Comparison of ENCODE assay signal across 21 cellular contexts in the genomic region with DNA sequence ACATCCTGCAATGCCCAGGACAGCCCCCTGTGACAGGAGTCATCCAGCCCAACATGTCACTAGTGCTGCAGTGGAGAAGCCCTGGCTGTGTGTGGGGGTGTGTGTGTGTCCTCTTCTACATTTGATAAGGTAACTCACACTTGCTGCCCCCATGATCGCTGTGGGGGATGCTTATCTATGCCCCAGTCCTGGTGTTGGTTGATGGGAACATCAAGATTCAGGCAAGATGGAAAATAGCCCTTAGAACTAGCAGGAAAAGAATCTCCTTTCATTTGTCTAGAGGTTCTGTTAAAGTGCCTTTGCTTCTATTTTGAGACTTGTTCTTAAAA. TPM values are rescaled to one million over a fixed set of nuclear protein-coding genes. Genes with fewer than 3 reads are reported as not detected.
A peak's percentile ranks its signal among the peaks of the same experiment; 100 is the strongest.
DNase-seq lines count a peak whose midpoint lies in the region; FAIRE-seq and TF ChIP-seq lines count a peak whose summit lies in the region.
"Had no signal": no experiment of that assay in that cellular context is flagged by ENCODE, and none has a peak within 500 bp of the region (broad histone marks: within the 10 kb centered on the region; RNA-seq: fewer than 3 reads in every experiment).

No MANE protein-coding gene starts in this region.

- peaks cover 37% of the 10 kb centered on the region for H3K36me3 Mint-ChIP-seq in MCF 10A (ENCODE audit: insufficient read depth, unreplicated experiment)
- H3K36me3 Mint-ChIP-seq in osteocyte (ENCODE audit: unreplicated experiment), result peaks cover 13% of the 10 kb centered on the region
- H3K36me3 Mint-ChIP-seq: CD8-positive, alpha-beta memory T cell had no signal

- BruUV-seq in MCF 10A (replicated peaks; lab: Mats Ljungman, UMichigan), result no TSS peak

- H3K27ac ChIP-seq in breast epithelium, result peak overlapping the region; percentile 82 to 83
- peak overlapping the region; percentile 77 for H3K27ac ChIP-seq in cingulate gyrus (ENCODE audit: low read depth, low read length)
- H3K27ac ChIP-seq: 22Rv1, KMS-11, SJSA1 had no signal

- H3K4me3 Mint-ChIP-seq in MCF 10A (ENCODE audit: unreplicated experiment) (no peak overlapping the region), osteocyte (ENCODE audit: unreplicated experiment) (no peak overlapping the region)
- H3K4me3 Mint-ChIP-seq: CD8-positive, alpha-beta memory T cell had no signal

- H3K9me3 Mint-ChIP-seq in MCF 10A (ENCODE audit: unreplicated experiment) (no peaks in the 10 kb centered on the region), osteocyte (ENCODE audit: unreplicated experiment) (no peaks in the 10 kb centered on the region)

- in situ Hi-C loops in GM13976 (cut with MboI; ENCODE audit: low sequenced_read_pairs, unreplicated experiment), result no loop called here

- no peak for DNase-seq in breast epithelium (ENCODE audit: low spot score in 2 of 2)
- DNase-seq in MCF 10A (ENCODE audit: unreplicated experiment), result no peak
- no peak for DNase-seq in osteocyte (ENCODE audit: extremely low spot score, unreplicated experiment)
- no peak for DNase-seq in GM12892 (ENCODE audit: insufficient read length)
- DNase-seq in middle frontal gyrus (ENCODE audit: extremely low spot score, low spot score), result no peak
- no peak for DNase-seq in GM13976 (ENCODE audit: low spot score)
- no peak for DNase-seq in activated gamma-delta T cell (lab: John Stamatoyannopoulos, UW)
- DNase-seq: ACHN; Calu3; CD8-positive, alpha-beta memory T cell; NCI-H1105 treated with DMSO at 0.1 percent for 48 hours; NCI-H1694 treated with DMSO at 0.1 percent for 48 hours; NCI-H2081 treated with DMSO at 0.1 percent for 48 hours; NCI-H446 treated with DMSO at 0.1 percent for 48 hours; OCI-M1 had no signal

- intact Hi-C loops in breast epithelium (cut with DNase I; ENCODE audit: low total_unique reads) (no loop called here), MCF 10A (cut with micrococcal nuclease) (loop anchor here (5.0 kb wide), 1 partner anchor 70 kb away; no protein-coding TSS in a partner anchor)

- no peaks in the 10 kb centered on the region for H3K36me3 ChIP-seq in breast epithelium

- TF ChIP-seq CTCF in breast epithelium (IDR thresholded peaks at IDR 0.05) (no peak), MCF 10A (IDR thresholded peaks at IDR 0.05; ENCODE audit: unreplicated experiment) (no peak), osteocyte (IDR thresholded peaks at IDR 0.05) (no peak), GM13976 (IDR thresholded peaks at IDR 0.05; ENCODE audit: borderline replicate concordance, control extremely low read depth, extremely low read depth, insufficient read depth, missing control alignments) (no peak)

- H3K27me3 ChIP-seq in breast epithelium, result no peaks in the 10 kb centered on the region
- H3K27me3 ChIP-seq: SJSA1 had no signal

- H3K27ac Mint-ChIP-seq in MCF 10A (ENCODE audit: low read depth, unreplicated experiment), result no peak overlapping the region
- H3K27ac Mint-ChIP-seq in osteocyte (ENCODE audit: unreplicated experiment), result peak overlapping the region; percentile 91
- H3K27ac Mint-ChIP-seq: CD8-positive, alpha-beta memory T cell had no signal

- no peak for FAIRE-seq in GM12892 (lab: Jason Lieb, UNC)
- FAIRE-seq: G401.6, H1 had no signal

- H3K4me1 ChIP-seq in breast epithelium, result peaks cover 17 to 24% of the 10 kb centered on the region in 2 donors

- H3K4me3 ChIP-seq in breast epithelium, result no peak overlapping the region
- H3K4me3 ChIP-seq: SJSA1 had no signal

- no peaks in the 10 kb centered on the region for H3K9me3 ChIP-seq in breast epithelium
- H3K9me3 ChIP-seq: SJSA1 had no signal

- CTCF ChIA-PET in MCF 10A (lab: Yijun Ruan, JAX), result interaction anchor here (0.6 kb wide), 2 partner anchors 125 to 418 kb away, joined by 3 read pairs; no protein-coding TSS in a partner anchor

- TF ChIP-seq POLR2A in breast epithelium (IDR thresholded peaks at IDR 0.05) (no peak), GM12892 (IDR thresholded peaks at IDR 0.05; ENCODE audit: low read depth, low read length) (no peak)

- no peaks in the 10 kb centered on the region for H3K27me3 Mint-ChIP-seq in MCF 10A (ENCODE audit: insufficient read depth, unreplicated experiment)
- no peaks in the 10 kb centered on the region for H3K27me3 Mint-ChIP-seq in osteocyte (ENCODE audit: unreplicated experiment)

- POLR2A ChIA-PET in MCF 10A (lab: Yijun Ruan, JAX), result interaction anchor here (1.0 to 2.2 kb wide), 2 partner anchors 11 to 39 kb away, joined by 3 to 9 read pairs; no protein-coding TSS in a partner anchor

- H3K4me1 Mint-ChIP-seq in MCF 10A (ENCODE audit: insufficient read depth, unreplicated experiment) (peaks cover 40% of the 10 kb centered on the region), osteocyte (ENCODE audit: unreplicated experiment) (peaks cover 77% of the 10 kb centered on the region)

RNA-seq across cellular contexts. Expression of gene TCF7L2, which starts 52.4 kb away (rescaled TPM):
- total RNA-seq in breast epithelium (10 to 100 TPM; 33.1 to 44.2 (median 34.1) TPM), MCF 10A (2022) (25.2 and 25.7 TPM in 2 replicates), osteocyte (86.9 and 88.2 TPM in 2 replicates)
- 0.11 TPM for polyA plus RNA-seq in GM12892 (2012; ENCODE audit: missing spikeins)
